ENCODE assay signal across 32 cellular contexts in genomic region chr14:62187265-62187664, GRCh38.
"Had no signal": no experiment of that assay in that cellular context is flagged by ENCODE, and none has a peak within 500 bp of the region (broad histone marks: within the 10 kb centered on the region; RNA-seq: fewer than 3 reads in every experiment).

No MANE protein-coding gene starts in this region.

- ATAC-seq: esophagus mucosa, natural killer cell, pancreas, psoas muscle, T-cell had no signal

- H3K4me3 Mint-ChIP-seq: activated naive CD8-positive, alpha-beta T cell; activated T-cell treated with anti-CD3 and anti-CD28 coated beads, Interleukin-2, amount 50 U/mL, for 24 hours; natural killer cell; T-cell; T-helper 2 cell treated with Interferon-gamma antibody and Interleukin-4, amounts not matched to agents 5 μg/mL and 100 μg/mL, for 36 hours had no signal

- H3K27ac Mint-ChIP-seq: activated naive CD8-positive, alpha-beta T cell; activated T-cell treated with anti-CD3 and anti-CD28 coated beads, Interleukin-2, amount 50 U/mL, for 24 hours; activated T-helper 2 cell treated with anti-CD3 and anti-CD28 coated beads, Interferon-gamma antibody, Interleukin-2, Interleukin-4, amounts not matched to agents 10 μg/mL and 5 μg/mL and 100 μg/mL, durations not matched to agents 14 hours and 24 hours and 36 hours; natural killer cell; T-cell; T-helper 2 cell treated with Interferon-gamma antibody and Interleukin-4, amounts not matched to agents 5 μg/mL and 100 μg/mL, for 36 hours had no signal

- H3K4me2 ChIP-seq: hepatocyte had no signal

- H3K4me1 Mint-ChIP-seq: natural killer cell, T-cell had no signal

- H3K36me3 ChIP-seq: adrenal gland, ascending aorta, neutrophil, pancreas, right atrium auricular region, spleen, thoracic aorta had no signal

- H3K4me3 ChIP-seq: adrenal gland, ascending aorta, hepatocyte, pancreas, psoas muscle, right atrium auricular region, spleen, thoracic aorta had no signal

- H3K27me3 ChIP-seq: adrenal gland, ascending aorta, hepatocyte, neutrophil, pancreas, right atrium auricular region had no signal

- H3K79me2 ChIP-seq: hepatocyte had no signal

- H3K9me3 ChIP-seq: adrenal gland, ascending aorta, neutrophil, pancreas, psoas muscle, right atrium auricular region, spleen, thoracic aorta had no signal

- H3K36me3 Mint-ChIP-seq: activated naive CD8-positive, alpha-beta T cell; natural killer cell; T-cell had no signal

- H2AFZ ChIP-seq: hepatocyte had no signal

- DNase-seq: activated CD4-positive, alpha-beta T cell treated with anti-CD3 and anti-CD28 coated beads, Interleukin-2, amount 50 U/mL, for 4 hours; activated CD4-positive, CD25-positive, alpha-beta regulatory T cell treated with anti-CD3 and anti-CD28 coated beads, Interleukin-2, amount 50 U/mL, for 72 hours; activated CD8-positive, alpha-beta memory T cell treated with anti-CD3 and anti-CD28 coated beads for 24 hours; activated CD8-positive, alpha-beta memory T cell treated with anti-CD3 and anti-CD28 coated beads, Interleukin-2, amount 50 U/mL, for 4 hours; activated naive CD4-positive, alpha-beta T cell; activated T-cell treated with anti-CD3 and anti-CD28 coated beads, Interleukin-2, amount 50 U/mL, for 24 hours; adrenal gland; central memory CD4-positive, alpha-beta T cell; effector memory CD4-positive, alpha-beta T cell; glutamatergic neuron; kidney; midbrain; natural killer cell; pancreas; psoas muscle; spleen; stimulated activated CD4-positive, alpha-beta T cell treated with anti-CD3 and anti-CD28 coated beads, Interleukin-4, amount 100 ng/mL, for 1 hour; stimulated activated naive CD4-positive, alpha-beta T cell; T-cell had no signal

- H3K4me1 ChIP-seq: adrenal gland, ascending aorta, pancreas, psoas muscle, right atrium auricular region, spleen had no signal

- FAIRE-seq: colon, endothelial cell of umbilical vein, frontal cortex, kidney, pancreas had no signal

- H3K27ac ChIP-seq: adrenal gland, ascending aorta, hepatocyte, neutrophil, pancreas, psoas muscle, right atrium auricular region, spleen, thoracic aorta, VCaP had no signal

- H3K9me3 Mint-ChIP-seq: activated T-cell treated with anti-CD3 and anti-CD28 coated beads, Interleukin-2, amount 50 U/mL, for 24 hours; activated T-helper 2 cell treated with anti-CD3 and anti-CD28 coated beads, Interferon-gamma antibody, Interleukin-2, Interleukin-4, amounts not matched to agents 10 μg/mL and 5 μg/mL and 100 μg/mL, durations not matched to agents 14 hours and 24 hours and 36 hours; natural killer cell; T-cell; T-helper 2 cell treated with Interferon-gamma antibody and Interleukin-4, amounts not matched to agents 5 μg/mL and 100 μg/mL, for 36 hours had no signal
